Comparison of ENCODE assay signal across 1 cellular context in the genomic region with DNA sequence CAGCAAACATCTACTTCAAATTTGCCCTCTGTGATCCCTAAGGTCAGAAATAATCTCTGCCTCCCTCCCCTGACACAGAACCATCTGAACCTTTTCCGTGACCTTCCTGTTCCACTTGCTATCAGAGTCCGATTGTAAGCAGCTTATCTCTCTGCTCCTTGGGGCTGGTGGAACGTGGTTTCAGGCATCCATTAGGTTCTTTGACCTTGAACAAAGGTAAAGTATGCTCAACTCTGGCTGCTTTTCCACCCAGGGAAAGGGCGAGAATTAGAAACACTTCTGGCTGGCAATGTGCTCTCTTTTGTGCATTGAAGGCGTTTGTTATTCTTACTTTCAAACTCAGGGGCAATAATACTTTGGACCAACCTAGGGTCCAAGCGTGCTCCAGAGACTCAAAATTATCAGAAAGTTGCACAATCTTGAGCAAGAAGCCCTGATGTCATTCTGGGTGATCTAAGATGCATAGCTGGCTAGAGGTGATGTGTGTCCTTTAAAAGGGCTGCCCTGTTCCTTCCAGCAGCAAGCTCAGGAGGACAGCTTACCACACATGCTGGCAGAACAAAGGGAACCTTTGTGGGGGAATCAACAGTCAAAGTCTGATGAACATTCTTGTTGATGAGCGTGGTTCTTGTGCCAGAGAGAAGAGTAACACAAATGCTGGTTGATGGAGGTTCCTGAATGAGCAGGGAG.
A peak's percentile ranks its signal among the peaks of the same experiment; 100 is the strongest.
TF ChIP-seq lines count a peak whose summit lies in the region.

No MANE protein-coding gene starts in this region.

TF ChIP-seq in HepG2, 621 proteins besides CTCF, POLR2A, EP300 and RAD21 (continued from another document and continues in another):
- TF ChIP-seq RFX1 (IDR thresholded peaks at IDR 0.05) (no peak), TEAD3 (CRISPR knock-in tag; optimal IDR thresholded peaks at IDR 0.05; ENCODE audit: borderline replicate concordance) (peak; percentile 44), FOSL2 (CRISPR knock-in tag; IDR thresholded peaks at IDR 0.05) (peak; percentile 39; the same call in 1 of the 2 replicates), RBFOX2 (IDR thresholded peaks at IDR 0.05; ENCODE audit: low read depth, low read length) (no peak), RFX3 (CRISPR knock-in tag; IDR thresholded peaks at IDR 0.05) (no peak), ZNF746 (CRISPR knock-in tag; IDR thresholded peaks at IDR 0.05) (0 out of 2 replicates have a peak, but pooled peaks have one; percentile 31), FOXA1 (IDR thresholded peaks at IDR 0.05) (no peak), FOXA1 (CRISPR knock-in tag; IDR thresholded peaks at IDR 0.05) (peak; percentile 21; the same call in 1 of the 2 replicates), HMG20A (CRISPR knock-in tag; IDR thresholded peaks at IDR 0.05; ENCODE audit: borderline replicate concordance) (peak; percentile 51), ZNF337 (CRISPR knock-in tag; IDR thresholded peaks at IDR 0.05; ENCODE audit: borderline replicate concordance, low read depth) (peak; percentile 77; the same call in 1 of the 2 replicates), ZNF180 (CRISPR knock-in tag; IDR thresholded peaks at IDR 0.05; ENCODE audit: borderline replicate concordance, low read depth) (no peak), ATF7 (IDR thresholded peaks at IDR 0.05) (peak; percentile 53), ATF7 (CRISPR knock-in tag; IDR thresholded peaks at IDR 0.05) (no peak), ZNF557 (CRISPR knock-in tag; IDR thresholded peaks at IDR 0.05) (no peak), ZNF430 (CRISPR knock-in tag; IDR thresholded peaks at IDR 0.05) (no peak), BHLHE40 (IDR thresholded peaks at IDR 0.05; ENCODE audit: low read length) (peak; percentile 15; the same call in 1 of the 2 replicates), EHMT2 (IDR thresholded peaks at IDR 0.05; ENCODE audit: borderline replicate concordance, low read depth, low read length) (0 out of 2 replicates have a peak, but pooled peaks have one; percentile 66), ZNF256 (CRISPR knock-in tag; conservative IDR thresholded peaks at IDR 0.05) (no peak), ZNF709 (CRISPR knock-in tag; IDR thresholded peaks at IDR 0.05) (no peak), MIER2 (CRISPR knock-in tag; IDR thresholded peaks at IDR 0.05) (no peak; the same call in 1 of the 2 replicates), PHF21A (CRISPR knock-in tag; IDR thresholded peaks at IDR 0.05) (peak; percentile 69; the same call in 1 of the 2 replicates), ZNF552 (CRISPR knock-in tag; IDR thresholded peaks at IDR 0.05; ENCODE audit: borderline replicate concordance) (0 out of 2 replicates have a peak, but pooled peaks have one; percentile 12), PITX1 (CRISPR knock-in tag; IDR thresholded peaks at IDR 0.05) (peak; percentile 95), TAF1 (CRISPR knock-in tag; IDR thresholded peaks at IDR 0.05) (no peak), ZNF362 (CRISPR knock-in tag; IDR thresholded peaks at IDR 0.05; ENCODE audit: borderline replicate concordance) (0 out of 2 replicates have a peak, but pooled peaks have one; percentile 29), RBAK (CRISPR knock-in tag; IDR thresholded peaks at IDR 0.05) (0 out of 2 replicates have a peak, but pooled peaks have one; percentile 58), MZF1 (CRISPR knock-in tag; IDR thresholded peaks at IDR 0.05; ENCODE audit: borderline replicate concordance) (no peak), HOXA3 (CRISPR knock-in tag; IDR thresholded peaks at IDR 0.05) (peak; percentile 67), ARID5B (CRISPR knock-in tag; IDR thresholded peaks at IDR 0.05) (peak; percentile 75), ISL2 (CRISPR knock-in tag; IDR thresholded peaks at IDR 0.05) (0 out of 2 replicates have a peak, but pooled peaks have one; percentile 10), NR2C2 (CRISPR knock-in tag; IDR thresholded peaks at IDR 0.05; ENCODE audit: borderline replicate concordance) (peak; percentile 53; the same call in 1 of the 2 replicates), WIZ (CRISPR knock-in tag; IDR thresholded peaks at IDR 0.05) (0 out of 2 replicates have a peak, but pooled peaks have one; percentile 6), ZNF143 (CRISPR knock-in tag; IDR thresholded peaks at IDR 0.05) (no peak), IRF9 (CRISPR knock-in tag; IDR thresholded peaks at IDR 0.05; ENCODE audit: borderline replicate concordance) (no peak), TCF7 (IDR thresholded peaks at IDR 0.05; ENCODE audit: low read depth) (0 out of 2 replicates have a peak, but pooled peaks have one; percentile 27), ATF1 (CRISPR knock-in tag; IDR thresholded peaks at IDR 0.05) (peak; percentile 60), ZNF788 (CRISPR knock-in tag; IDR thresholded peaks at IDR 0.05; ENCODE audit: borderline replicate concordance) (0 out of 2 replicates have a peak, but pooled peaks have one; percentile 21), ZFP37 (CRISPR knock-in tag; IDR thresholded peaks at IDR 0.05; ENCODE audit: borderline replicate concordance) (no peak), ERF (CRISPR knock-in tag; IDR thresholded peaks at IDR 0.05) (no peak; the same call in 1 of the 2 replicates), ZNF556 (CRISPR knock-in tag; IDR thresholded peaks at IDR 0.05; ENCODE audit: borderline replicate concordance) (peak; percentile 53; the same call in 1 of the 2 replicates)
- TF ChIP-seq, protein P1, sequence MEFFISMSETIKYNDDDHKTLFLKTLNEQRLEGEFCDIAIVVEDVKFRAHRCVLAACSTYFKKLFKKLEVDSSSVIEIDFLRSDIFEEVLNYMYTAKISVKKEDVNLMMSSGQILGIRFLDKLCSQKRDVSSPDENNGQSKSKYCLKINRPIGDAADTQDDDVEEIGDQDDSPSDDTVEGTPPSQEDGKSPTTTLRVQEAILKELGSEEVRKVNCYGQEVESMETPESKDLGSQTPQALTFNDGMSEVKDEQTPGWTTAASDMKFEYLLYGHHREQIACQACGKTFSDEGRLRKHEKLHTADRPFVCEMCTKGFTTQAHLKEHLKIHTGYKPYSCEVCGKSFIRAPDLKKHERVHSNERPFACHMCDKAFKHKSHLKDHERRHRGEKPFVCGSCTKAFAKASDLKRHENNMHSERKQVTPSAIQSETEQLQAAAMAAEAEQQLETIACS (CRISPR knock-in tag; IDR thresholded peaks at IDR 0.05) = no peak
- TF ChIP-seq, protein P2, sequence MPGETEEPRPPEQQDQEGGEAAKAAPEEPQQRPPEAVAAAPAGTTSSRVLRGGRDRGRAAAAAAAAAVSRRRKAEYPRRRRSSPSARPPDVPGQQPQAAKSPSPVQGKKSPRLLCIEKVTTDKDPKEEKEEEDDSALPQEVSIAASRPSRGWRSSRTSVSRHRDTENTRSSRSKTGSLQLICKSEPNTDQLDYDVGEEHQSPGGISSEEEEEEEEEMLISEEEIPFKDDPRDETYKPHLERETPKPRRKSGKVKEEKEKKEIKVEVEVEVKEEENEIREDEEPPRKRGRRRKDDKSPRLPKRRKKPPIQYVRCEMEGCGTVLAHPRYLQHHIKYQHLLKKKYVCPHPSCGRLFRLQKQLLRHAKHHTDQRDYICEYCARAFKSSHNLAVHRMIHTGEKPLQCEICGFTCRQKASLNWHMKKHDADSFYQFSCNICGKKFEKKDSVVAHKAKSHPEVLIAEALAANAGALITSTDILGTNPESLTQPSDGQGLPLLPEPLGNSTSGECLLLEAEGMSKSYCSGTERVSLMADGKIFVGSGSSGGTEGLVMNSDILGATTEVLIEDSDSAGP (CRISPR knock-in tag; IDR thresholded peaks at IDR 0.05; ENCODE audit: borderline replicate concordance) = no peak
- TF ChIP-seq, protein P3, sequence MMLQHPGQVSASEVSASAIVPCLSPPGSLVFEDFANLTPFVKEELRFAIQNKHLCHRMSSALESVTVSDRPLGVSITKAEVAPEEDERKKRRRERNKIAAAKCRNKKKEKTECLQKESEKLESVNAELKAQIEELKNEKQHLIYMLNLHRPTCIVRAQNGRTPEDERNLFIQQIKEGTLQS (CRISPR knock-in tag; IDR thresholded peaks at IDR 0.05) = 0 out of 2 replicates have a peak, but pooled peaks have one; percentile 30
- TF ChIP-seq, protein P4, sequence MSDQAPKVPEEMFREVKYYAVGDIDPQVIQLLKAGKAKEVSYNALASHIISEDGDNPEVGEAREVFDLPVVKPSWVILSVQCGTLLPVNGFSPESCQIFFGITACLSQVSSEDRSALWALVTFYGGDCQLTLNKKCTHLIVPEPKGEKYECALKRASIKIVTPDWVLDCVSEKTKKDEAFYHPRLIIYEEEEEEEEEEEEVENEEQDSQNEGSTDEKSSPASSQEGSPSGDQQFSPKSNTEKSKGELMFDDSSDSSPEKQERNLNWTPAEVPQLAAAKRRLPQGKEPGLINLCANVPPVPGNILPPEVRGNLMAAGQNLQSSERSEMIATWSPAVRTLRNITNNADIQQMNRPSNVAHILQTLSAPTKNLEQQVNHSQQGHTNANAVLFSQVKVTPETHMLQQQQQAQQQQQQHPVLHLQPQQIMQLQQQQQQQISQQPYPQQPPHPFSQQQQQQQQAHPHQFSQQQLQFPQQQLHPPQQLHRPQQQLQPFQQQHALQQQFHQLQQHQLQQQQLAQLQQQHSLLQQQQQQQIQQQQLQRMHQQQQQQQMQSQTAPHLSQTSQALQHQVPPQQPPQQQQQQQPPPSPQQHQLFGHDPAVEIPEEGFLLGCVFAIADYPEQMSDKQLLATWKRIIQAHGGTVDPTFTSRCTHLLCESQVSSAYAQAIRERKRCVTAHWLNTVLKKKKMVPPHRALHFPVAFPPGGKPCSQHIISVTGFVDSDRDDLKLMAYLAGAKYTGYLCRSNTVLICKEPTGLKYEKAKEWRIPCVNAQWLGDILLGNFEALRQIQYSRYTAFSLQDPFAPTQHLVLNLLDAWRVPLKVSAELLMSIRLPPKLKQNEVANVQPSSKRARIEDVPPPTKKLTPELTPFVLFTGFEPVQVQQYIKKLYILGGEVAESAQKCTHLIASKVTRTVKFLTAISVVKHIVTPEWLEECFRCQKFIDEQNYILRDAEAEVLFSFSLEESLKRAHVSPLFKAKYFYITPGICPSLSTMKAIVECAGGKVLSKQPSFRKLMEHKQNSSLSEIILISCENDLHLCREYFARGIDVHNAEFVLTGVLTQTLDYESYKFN (CRISPR knock-in tag; conservative IDR thresholded peaks at IDR 0.05) = peak; percentile 88
- TF ChIP-seq, protein P5, sequence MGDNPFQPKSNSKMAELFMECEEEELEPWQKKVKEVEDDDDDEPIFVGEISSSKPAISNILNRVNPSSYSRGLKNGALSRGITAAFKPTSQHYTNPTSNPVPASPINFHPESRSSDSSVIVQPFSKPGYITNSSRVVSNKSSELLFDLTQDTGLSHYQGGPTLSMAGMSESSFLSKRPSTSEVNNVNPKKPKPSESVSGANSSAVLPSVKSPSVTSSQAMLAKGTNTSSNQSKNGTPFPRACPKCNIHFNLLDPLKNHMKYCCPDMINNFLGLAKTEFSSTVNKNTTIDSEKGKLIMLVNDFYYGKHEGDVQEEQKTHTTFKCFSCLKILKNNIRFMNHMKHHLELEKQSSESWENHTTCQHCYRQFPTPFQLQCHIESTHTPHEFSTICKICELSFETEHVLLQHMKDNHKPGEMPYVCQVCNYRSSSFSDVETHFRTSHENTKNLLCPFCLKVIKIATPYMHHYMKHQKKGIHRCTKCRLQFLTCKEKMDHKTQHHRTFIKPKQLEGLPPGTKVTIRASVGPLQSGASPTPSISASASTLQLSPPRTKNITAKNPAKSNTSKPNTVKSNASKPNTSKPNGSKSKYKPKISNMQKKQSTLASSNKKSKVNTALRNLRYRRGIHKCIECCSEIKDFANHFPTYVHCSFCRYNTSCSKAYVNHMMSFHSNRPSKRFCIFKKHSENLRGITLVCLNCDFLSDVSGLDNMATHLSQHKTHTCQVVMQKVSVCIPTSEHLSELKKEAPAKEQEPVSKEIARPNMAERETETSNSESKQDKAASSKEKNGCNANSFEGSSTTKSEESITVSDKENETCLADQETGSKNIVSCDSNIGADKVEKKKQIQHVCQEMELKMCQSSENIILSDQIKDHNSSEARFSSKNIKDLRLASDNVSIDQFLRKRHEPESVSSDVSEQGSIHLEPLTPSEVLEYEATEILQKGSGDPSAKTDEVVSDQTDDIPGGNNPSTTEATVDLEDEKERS (CRISPR knock-in tag; IDR thresholded peaks at IDR 0.05) = peak; percentile 77; the same call in 1 of the 2 replicates
